In genomic region chr10:101029520-101030309, GRCh38 we compare ENCODE assay signal across 1 cellular context.
TF ChIP-seq lines count a peak whose summit lies in the region.

No MANE protein-coding gene starts in this region.

TF ChIP-seq in SK-N-SH, 30 proteins besides CTCF, POLR2A, EP300 and RAD21 (continued from another document):
- TF ChIP-seq REST (IDR thresholded peaks at IDR 0.05; ENCODE audit: low read depth, low read length) (no peak), NRF1 (IDR thresholded peaks at IDR 0.05; ENCODE audit: low read depth, low read length) (no peak), FOXM1 (IDR thresholded peaks at IDR 0.05; ENCODE audit: low read depth) (no peak), GATA2 (CRISPR knock-in tag; IDR thresholded peaks at IDR 0.05) (no peak), POLR2AphosphoS5 (IDR thresholded peaks at IDR 0.05; ENCODE audit: low read depth, low read length) (no peak), SIN3A (IDR thresholded peaks at IDR 0.05; ENCODE audit: borderline replicate concordance, low read depth, low read length) (no peak), MAX (IDR thresholded peaks at IDR 0.05; ENCODE audit: low read depth) (no peak), GABPA (IDR thresholded peaks at IDR 0.05; ENCODE audit: low read depth) (no peak), MEF2A (IDR thresholded peaks at IDR 0.05; ENCODE audit: borderline replicate concordance, low read depth) (no peak), TEAD4 (IDR thresholded peaks at IDR 0.05; ENCODE audit: borderline replicate concordance, insufficient read depth) (no peak)
- TF ChIP-seq, protein P1, sequence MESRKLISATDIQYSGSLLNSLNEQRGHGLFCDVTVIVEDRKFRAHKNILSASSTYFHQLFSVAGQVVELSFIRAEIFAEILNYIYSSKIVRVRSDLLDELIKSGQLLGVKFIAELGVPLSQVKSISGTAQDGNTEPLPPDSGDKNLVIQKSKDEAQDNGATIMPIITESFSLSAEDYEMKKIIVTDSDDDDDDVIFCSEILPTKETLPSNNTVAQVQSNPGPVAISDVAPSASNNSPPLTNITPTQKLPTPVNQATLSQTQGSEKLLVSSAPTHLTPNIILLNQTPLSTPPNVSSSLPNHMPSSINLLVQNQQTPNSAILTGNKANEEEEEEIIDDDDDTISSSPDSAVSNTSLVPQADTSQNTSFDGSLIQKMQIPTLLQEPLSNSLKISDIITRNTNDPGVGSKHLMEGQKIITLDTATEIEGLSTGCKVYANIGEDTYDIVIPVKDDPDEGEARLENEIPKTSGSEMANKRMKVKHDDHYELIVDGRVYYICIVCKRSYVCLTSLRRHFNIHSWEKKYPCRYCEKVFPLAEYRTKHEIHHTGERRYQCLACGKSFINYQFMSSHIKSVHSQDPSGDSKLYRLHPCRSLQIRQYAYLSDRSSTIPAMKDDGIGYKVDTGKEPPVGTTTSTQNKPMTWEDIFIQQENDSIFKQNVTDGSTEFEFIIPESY (IDR thresholded peaks at IDR 0.05; ENCODE audit: borderline replicate concordance, low read depth): no peak
